Comparison of ENCODE assay signal across 1 cellular context in the genomic region with DNA sequence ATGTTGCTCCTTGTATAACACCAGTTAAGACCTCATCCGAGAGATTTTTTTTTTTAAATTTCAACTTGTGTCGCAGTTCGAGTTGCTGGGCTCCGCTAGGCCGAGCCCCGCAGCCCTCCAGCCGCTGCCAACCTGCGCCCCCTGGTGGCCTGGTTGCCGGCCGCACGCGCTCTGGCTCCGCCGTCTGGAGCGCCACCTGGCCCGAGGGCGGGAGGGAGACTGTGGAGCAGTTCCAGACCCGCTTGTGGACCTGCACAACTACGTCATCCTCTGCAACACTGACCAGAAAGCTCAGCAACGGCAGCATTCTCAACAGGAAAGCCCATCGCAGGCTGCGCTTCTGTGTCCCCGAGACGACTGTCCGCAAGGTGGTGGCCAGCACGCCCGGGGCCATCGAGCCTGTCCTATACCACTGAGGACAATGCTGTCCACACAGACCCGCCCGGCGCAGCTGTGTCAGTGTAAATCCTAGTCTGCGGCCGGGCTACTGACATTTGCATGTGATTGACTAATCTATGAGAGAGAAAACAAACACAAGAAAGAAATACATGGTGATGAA.
TF ChIP-seq lines count a peak whose summit lies in the region.

No MANE protein-coding gene starts in this region.

TF ChIP-seq in HEK293, 187 proteins besides CTCF, POLR2A, EP300 and RAD21 (continued from another document):
- TF ChIP-seq, protein P1, sequence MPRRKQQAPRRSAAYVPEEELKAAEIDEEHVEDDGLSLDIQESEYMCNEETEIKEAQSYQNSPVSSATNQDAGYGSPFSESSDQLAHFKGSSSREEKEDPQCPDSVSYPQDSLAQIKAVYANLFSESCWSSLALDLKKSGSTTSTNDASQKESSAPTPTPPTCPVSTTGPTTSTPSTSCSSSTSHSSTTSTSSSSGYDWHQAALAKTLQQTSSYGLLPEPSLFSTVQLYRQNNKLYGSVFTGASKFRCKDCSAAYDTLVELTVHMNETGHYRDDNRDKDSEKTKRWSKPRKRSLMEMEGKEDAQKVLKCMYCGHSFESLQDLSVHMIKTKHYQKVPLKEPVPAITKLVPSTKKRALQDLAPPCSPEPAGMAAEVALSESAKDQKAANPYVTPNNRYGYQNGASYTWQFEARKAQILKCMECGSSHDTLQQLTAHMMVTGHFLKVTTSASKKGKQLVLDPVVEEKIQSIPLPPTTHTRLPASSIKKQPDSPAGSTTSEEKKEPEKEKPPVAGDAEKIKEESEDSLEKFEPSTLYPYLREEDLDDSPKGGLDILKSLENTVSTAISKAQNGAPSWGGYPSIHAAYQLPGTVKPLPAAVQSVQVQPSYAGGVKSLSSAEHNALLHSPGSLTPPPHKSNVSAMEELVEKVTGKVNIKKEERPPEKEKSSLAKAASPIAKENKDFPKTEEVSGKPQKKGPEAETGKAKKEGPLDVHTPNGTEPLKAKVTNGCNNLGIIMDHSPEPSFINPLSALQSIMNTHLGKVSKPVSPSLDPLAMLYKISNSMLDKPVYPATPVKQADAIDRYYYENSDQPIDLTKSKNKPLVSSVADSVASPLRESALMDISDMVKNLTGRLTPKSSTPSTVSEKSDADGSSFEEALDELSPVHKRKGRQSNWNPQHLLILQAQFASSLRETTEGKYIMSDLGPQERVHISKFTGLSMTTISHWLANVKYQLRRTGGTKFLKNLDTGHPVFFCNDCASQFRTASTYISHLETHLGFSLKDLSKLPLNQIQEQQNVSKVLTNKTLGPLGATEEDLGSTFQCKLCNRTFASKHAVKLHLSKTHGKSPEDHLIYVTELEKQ (tag by site-specific recombination; IDR thresholded peaks at IDR 0.05; ENCODE audit: borderline replicate concordance) = no peak
- TF ChIP-seq ZFP3 (tag by site-specific recombination; IDR thresholded peaks at IDR 0.05; ENCODE audit: low read depth) = no peak
- TF ChIP-seq ZNF658 (tag by site-specific recombination; IDR thresholded peaks at IDR 0.05) = no peak
- TF ChIP-seq ZIC2 (tag by site-specific recombination; IDR thresholded peaks at IDR 0.05) = no peak
- TF ChIP-seq, protein P2, sequence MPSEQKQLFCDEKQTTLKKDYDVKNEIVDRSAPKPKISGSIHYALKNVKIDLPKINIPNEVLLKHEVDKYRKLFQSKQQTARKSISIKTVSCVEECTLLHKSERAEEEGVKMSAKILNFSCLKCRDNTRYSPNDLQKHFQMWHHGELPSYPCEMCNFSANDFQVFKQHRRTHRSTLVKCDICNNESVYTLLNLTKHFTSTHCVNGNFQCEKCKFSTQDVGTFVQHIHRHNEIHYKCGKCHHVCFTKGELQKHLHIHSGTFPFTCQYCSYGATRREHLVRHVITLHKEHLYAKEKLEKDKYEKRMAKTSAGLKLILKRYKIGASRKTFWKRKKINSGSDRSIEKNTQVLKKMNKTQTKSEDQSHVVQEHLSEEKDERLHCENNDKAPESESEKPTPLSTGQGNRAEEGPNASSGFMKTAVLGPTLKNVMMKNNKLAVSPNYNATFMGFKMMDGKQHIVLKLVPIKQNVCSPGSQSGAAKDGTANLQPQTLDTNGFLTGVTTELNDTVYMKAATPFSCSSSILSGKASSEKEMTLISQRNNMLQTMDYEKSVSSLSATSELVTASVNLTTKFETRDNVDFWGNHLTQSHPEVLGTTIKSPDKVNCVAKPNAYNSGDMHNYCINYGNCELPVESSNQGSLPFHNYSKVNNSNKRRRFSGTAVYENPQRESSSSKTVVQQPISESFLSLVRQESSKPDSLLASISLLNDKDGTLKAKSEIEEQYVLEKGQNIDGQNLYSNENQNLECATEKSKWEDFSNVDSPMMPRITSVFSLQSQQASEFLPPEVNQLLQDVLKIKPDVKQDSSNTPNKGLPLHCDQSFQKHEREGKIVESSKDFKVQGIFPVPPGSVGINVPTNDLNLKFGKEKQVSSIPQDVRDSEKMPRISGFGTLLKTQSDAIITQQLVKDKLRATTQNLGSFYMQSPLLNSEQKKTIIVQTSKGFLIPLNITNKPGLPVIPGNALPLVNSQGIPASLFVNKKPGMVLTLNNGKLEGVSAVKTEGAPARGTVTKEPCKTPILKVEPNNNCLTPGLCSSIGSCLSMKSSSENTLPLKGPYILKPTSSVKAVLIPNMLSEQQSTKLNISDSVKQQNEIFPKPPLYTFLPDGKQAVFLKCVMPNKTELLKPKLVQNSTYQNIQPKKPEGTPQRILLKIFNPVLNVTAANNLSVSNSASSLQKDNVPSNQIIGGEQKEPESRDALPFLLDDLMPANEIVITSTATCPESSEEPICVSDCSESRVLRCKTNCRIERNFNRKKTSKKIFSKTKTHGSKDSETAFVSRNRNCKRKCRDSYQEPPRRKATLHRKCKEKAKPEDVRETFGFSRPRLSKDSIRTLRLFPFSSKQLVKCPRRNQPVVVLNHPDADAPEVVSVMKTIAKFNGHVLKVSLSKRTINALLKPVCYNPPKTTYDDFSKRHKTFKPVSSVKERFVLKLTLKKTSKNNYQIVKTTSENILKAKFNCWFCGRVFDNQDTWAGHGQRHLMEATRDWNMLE (tag by site-specific recombination; conservative IDR thresholded peaks at IDR 0.05; ENCODE audit: low read depth) = no peak
- peak; percentile 47; the same call in 1 of the 2 replicates for TF ChIP-seq ZBTB8A (tag by site-specific recombination; IDR thresholded peaks at IDR 0.05)
- peak; percentile 81 for TF ChIP-seq ZNF660 (tag by site-specific recombination; IDR thresholded peaks at IDR 0.05)
- TF ChIP-seq, protein P3, sequence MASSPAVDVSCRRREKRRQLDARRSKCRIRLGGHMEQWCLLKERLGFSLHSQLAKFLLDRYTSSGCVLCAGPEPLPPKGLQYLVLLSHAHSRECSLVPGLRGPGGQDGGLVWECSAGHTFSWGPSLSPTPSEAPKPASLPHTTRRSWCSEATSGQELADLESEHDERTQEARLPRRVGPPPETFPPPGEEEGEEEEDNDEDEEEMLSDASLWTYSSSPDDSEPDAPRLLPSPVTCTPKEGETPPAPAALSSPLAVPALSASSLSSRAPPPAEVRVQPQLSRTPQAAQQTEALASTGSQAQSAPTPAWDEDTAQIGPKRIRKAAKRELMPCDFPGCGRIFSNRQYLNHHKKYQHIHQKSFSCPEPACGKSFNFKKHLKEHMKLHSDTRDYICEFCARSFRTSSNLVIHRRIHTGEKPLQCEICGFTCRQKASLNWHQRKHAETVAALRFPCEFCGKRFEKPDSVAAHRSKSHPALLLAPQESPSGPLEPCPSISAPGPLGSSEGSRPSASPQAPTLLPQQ (tag by site-specific recombination; IDR thresholded peaks at IDR 0.05) = peak; percentile 50; the same call in 1 of the 2 replicates
- TF ChIP-seq BCL11A (tag by site-specific recombination; IDR thresholded peaks at IDR 0.05; ENCODE audit: low read depth) = no peak
- TF ChIP-seq ZNF785 (tag by site-specific recombination; IDR thresholded peaks at IDR 0.05) = no peak
- TF ChIP-seq ZNF354C (tag by site-specific recombination; IDR thresholded peaks at IDR 0.05; ENCODE audit: borderline replicate concordance, low read depth) = no peak
- no peak for TF ChIP-seq ZXDB (tag by site-specific recombination; IDR thresholded peaks at IDR 0.05)
- TF ChIP-seq ZNF335 (tag by site-specific recombination; conservative IDR thresholded peaks at IDR 0.05) = peak; percentile 47
- TF ChIP-seq, protein P4, sequence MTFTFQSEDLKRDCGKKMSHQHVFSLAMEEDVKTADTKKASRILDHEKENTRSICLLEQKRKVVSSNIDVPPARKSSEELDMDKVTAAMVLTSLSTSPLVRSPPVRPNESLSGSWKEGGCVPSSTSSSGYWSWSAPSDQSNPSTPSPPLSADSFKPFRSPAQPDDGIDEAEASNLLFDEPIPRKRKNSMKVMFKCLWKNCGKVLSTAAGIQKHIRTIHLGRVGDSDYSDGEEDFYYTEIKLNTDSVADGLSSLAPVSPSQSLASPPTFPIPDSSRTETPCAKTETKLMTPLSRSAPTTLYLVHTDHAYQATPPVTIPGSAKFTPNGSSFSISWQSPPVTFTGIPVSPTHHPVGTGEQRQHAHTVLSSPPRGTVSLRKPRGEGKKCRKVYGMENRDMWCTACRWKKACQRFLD (tag by site-specific recombination; IDR thresholded peaks at IDR 0.05) = no peak
- TF ChIP-seq ZFP69B (tag by site-specific recombination; IDR thresholded peaks at IDR 0.05) = no peak; the same call in 1 of the 2 replicates
- no peak for TF ChIP-seq ZNF404 (tag by site-specific recombination; IDR thresholded peaks at IDR 0.05)
- no peak for TF ChIP-seq ZNF202 (tag by site-specific recombination; IDR thresholded peaks at IDR 0.05; ENCODE audit: borderline replicate concordance)
- TF ChIP-seq ZNF426 (tag by site-specific recombination; IDR thresholded peaks at IDR 0.05) = no peak
- TF ChIP-seq SP7 (tag by site-specific recombination; IDR thresholded peaks at IDR 0.05) = peak; percentile 48; the same call in 1 of the 2 replicates
- no peak for TF ChIP-seq ZNF140 (tag by site-specific recombination; IDR thresholded peaks at IDR 0.05)
- 0 out of 2 replicates have a peak, but pooled peaks have one; percentile 30 for TF ChIP-seq ZNF324 (tag by site-specific recombination; IDR thresholded peaks at IDR 0.05)
- TF ChIP-seq ZBTB21 (tag by site-specific recombination; IDR thresholded peaks at IDR 0.05) = peak; percentile 71
- TF ChIP-seq ZNF560 (tag by site-specific recombination; IDR thresholded peaks at IDR 0.05; ENCODE audit: borderline replicate concordance) = no peak
- TF ChIP-seq, protein P5, sequence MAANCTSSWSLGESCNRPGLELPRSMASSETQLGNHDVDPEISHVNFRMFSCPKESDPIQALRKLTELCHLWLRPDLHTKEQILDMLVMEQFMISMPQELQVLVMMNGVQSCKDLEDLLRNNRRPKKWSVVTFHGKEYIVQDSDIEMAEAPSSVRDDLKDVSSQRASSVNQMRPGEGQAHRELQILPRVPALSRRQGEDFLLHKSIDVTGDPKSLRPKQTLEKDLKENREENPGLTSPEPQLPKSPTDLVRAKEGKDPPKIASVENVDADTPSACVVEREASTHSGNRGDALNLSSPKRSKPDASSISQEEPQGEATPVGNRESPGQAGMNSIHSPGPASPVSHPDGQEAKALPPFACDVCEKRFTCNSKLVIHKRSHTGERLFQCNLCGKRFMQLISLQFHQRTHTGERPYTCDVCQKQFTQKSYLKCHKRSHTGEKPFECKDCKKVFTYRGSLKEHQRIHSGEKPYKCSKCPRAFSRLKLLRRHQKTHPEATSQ (tag by site-specific recombination; IDR thresholded peaks at IDR 0.05) = no peak
